Comparison of ENCODE assay signal across 15 cellular contexts in genomic region chr2:186919272-186919671, GRCh38.
DNase-seq lines count a peak whose midpoint lies in the region; ATAC-seq and TF ChIP-seq lines count a peak whose summit lies in the region.
"Had no signal": no experiment of that assay in that cellular context is flagged by ENCODE, and none has a peak within 500 bp of the region (broad histone marks: within the 10 kb centered on the region; RNA-seq: fewer than 3 reads in every experiment).

No MANE protein-coding gene starts in this region.

- no peaks in the 10 kb centered on the region for H3K9me3 ChIP-seq in mucosa of descending colon
- H3K9me3 ChIP-seq: BLaER1 treated with 17β-estradiol and CSF1 and Interleukin-3, amounts not matched to agents 10 nM and 100 nM had no signal

- no peaks in the 10 kb centered on the region for H3K4me1 ChIP-seq in mucosa of descending colon (ENCODE audit: low read depth)
- H3K4me1 ChIP-seq: BLaER1 treated with 17β-estradiol and CSF1 and Interleukin-3, amounts not matched to agents 10 nM and 100 nM had no signal

- ATAC-seq in mucosa of descending colon (no peak), GM21723 (IDR thresholded peaks at IDR 0.05; ENCODE audit: unreplicated experiment) (no peak), GM21576 (IDR thresholded peaks at IDR 0.05; ENCODE audit: unreplicated experiment) (no peak)
- ATAC-seq: activated naive CD8-positive, alpha-beta T cell treated with anti-CD3 and anti-CD28 coated beads, Interleukin-2, amount 50 U/mL, for 24 hours; stimulated activated naive CD8-positive, alpha-beta T cell treated with anti-CD3 and anti-CD28 coated beads, Interleukin-15, amount 100 ng/mL, for 72 hours had no signal

- DNase-seq in A172 (ENCODE audit: low spot score) (peak; percentile 22), GM04503 (ENCODE audit: low read depth) (peak; percentile 24), SW480 (ENCODE audit: low spot score) (peak; percentile 26), fibroblast of pulmonary artery (ENCODE audit: low read depth) (peak; percentile 84), mucosa of descending colon (no peak)
- no peak for DNase-seq in stimulated activated naive CD4-positive, alpha-beta T cell (lab: John Stamatoyannopoulos, UW)
- DNase-seq: activated naive CD8-positive, alpha-beta T cell treated with anti-CD3 and anti-CD28 coated beads, Interleukin-2, amount 50 U/mL, for 24 hours; erythroblast; MV-4-11; NK-92 treated with Interleukin-12 subunit alpha and Interleukin-12 subunit beta, amount 100 ng/mL, for 24 hours; occipital lobe; stimulated activated naive CD8-positive, alpha-beta T cell treated with anti-CD3 and anti-CD28 coated beads, Interleukin-15, amount 100 ng/mL, for 72 hours had no signal

- H3K4me3 ChIP-seq in fibroblast of pulmonary artery (replicated peaks; ENCODE audit: low read depth, low read length) (no peak overlapping the region), mucosa of descending colon (no peak overlapping the region)
- H3K4me3 ChIP-seq: BLaER1 treated with 17β-estradiol and CSF1 and Interleukin-3, amounts not matched to agents 10 nM and 100 nM had no signal

- H3K36me3 ChIP-seq in mucosa of descending colon (ENCODE audit: low read depth): no peaks in the 10 kb centered on the region
- H3K36me3 ChIP-seq: BLaER1 treated with 17β-estradiol and CSF1 and Interleukin-3, amounts not matched to agents 10 nM and 100 nM had no signal

- intact Hi-C loops in mucosa of descending colon (cut with DNase I, micrococcal nuclease): no loop called here

- TF ChIP-seq CTCF in fibroblast of pulmonary artery (IDR thresholded peaks at IDR 0.05; ENCODE audit: low read length, missing control alignments) (no peak), mucosa of descending colon (IDR thresholded peaks at IDR 0.05) (no peak)

Comparison
In these comparisons a context has a peak if more than half of its experiments do, and no peak if none do; other contexts are left out.
1. DNase-seq: peak in A172 (single experiment), GM04503 (single experiment), SW480 (single experiment) and fibroblast of pulmonary artery (single experiment); none in stimulated activated naive CD4-positive, alpha-beta T cell (0 of 6) and mucosa of descending colon (0 of 3).